ENCODE assay signal across 1 cellular context in genomic region chr7:2191026-2191425, GRCh38.
TF ChIP-seq lines count a peak whose summit lies in the region.

No MANE protein-coding gene starts in this region.

TF ChIP-seq in GM23338, 12 proteins besides CTCF, POLR2A, EP300 and RAD21 (continued from another document):
- TF ChIP-seq, protein P1, sequence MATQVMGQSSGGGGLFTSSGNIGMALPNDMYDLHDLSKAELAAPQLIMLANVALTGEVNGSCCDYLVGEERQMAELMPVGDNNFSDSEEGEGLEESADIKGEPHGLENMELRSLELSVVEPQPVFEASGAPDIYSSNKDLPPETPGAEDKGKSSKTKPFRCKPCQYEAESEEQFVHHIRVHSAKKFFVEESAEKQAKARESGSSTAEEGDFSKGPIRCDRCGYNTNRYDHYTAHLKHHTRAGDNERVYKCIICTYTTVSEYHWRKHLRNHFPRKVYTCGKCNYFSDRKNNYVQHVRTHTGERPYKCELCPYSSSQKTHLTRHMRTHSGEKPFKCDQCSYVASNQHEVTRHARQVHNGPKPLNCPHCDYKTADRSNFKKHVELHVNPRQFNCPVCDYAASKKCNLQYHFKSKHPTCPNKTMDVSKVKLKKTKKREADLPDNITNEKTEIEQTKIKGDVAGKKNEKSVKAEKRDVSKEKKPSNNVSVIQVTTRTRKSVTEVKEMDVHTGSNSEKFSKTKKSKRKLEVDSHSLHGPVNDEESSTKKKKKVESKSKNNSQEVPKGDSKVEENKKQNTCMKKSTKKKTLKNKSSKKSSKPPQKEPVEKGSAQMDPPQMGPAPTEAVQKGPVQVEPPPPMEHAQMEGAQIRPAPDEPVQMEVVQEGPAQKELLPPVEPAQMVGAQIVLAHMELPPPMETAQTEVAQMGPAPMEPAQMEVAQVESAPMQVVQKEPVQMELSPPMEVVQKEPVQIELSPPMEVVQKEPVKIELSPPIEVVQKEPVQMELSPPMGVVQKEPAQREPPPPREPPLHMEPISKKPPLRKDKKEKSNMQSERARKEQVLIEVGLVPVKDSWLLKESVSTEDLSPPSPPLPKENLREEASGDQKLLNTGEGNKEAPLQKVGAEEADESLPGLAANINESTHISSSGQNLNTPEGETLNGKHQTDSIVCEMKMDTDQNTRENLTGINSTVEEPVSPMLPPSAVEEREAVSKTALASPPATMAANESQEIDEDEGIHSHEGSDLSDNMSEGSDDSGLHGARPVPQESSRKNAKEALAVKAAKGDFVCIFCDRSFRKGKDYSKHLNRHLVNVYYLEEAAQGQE (IDR thresholded peaks at IDR 0.05; ENCODE audit: unreplicated experiment), result no peak
- TF ChIP-seq POLR2AphosphoS5 (IDR thresholded peaks at IDR 0.05; ENCODE audit: low read depth) (no peak), NANOG (IDR thresholded peaks at IDR 0.05; ENCODE audit: borderline replicate concordance) (no peak)
TF ChIP-seq in GM23338: peak in this region for 0.
